20 cellular contexts compared by ENCODE assay signal in genomic region chr10:71827828-71828227, GRCh38.
"Had no signal": no experiment of that assay in that cellular context is flagged by ENCODE, and none has a peak within 500 bp of the region (broad histone marks: within the 10 kb centered on the region; RNA-seq: fewer than 3 reads in every experiment).

No MANE protein-coding gene starts in this region.

- H3K9me3 ChIP-seq: esophagus squamous epithelium, gastroesophageal sphincter, pancreas, testis, tibial nerve had no signal

- ATAC-seq: gastroesophageal sphincter; natural killer cell; pancreas; right cardiac atrium; stimulated activated naive B cell treated with anti-CD40 and anti-IgM and Interleukin-4, amounts not matched to agents 10 μg/mL and 1 μg/mL and 100 μg/mL, for 72 hours; stimulated activated naive CD8-positive, alpha-beta T cell treated with anti-CD3 and anti-CD28 coated beads, Interleukin-15, amount 100 ng/mL, for 72 hours had no signal

- FAIRE-seq: endometrium, pancreas had no signal

- H3K9ac ChIP-seq: neural progenitor cell had no signal

- H3K4me2 ChIP-seq: neural progenitor cell had no signal

- H3K27me3 ChIP-seq: esophagus squamous epithelium, gastroesophageal sphincter, neural progenitor cell, pancreas, testis, tibial nerve had no signal

- H3K27ac ChIP-seq: coronary artery, esophagus squamous epithelium, gastroesophageal sphincter, neural progenitor cell, pancreas, testis, tibial nerve had no signal

- H3K4me3 ChIP-seq: coronary artery, esophagus squamous epithelium, gastroesophageal sphincter, neural progenitor cell, pancreas, testis, tibial nerve had no signal

- H3K4me1 ChIP-seq: neural progenitor cell, pancreas, testis had no signal

- DNase-seq: central memory CD4-positive, alpha-beta T cell; effector memory CD4-positive, alpha-beta T cell; esophagus squamous epithelium; foreskin fibroblast; hippocampal formation; mammary epithelial cell; natural killer cell; occipital lobe; pancreas; right cardiac atrium; stimulated activated CD4-positive, alpha-beta T cell treated with anti-CD3 and anti-CD28 coated beads, Interleukin-2, amount 100 ng/mL, for 24 hours; stimulated activated CD4-positive, alpha-beta T cell treated with anti-CD3 and anti-CD28 coated beads, Interleukin-4, amount 100 ng/mL, for 4 hours; stimulated activated naive B cell treated with anti-CD40 and anti-IgM and Interleukin-4, amounts not matched to agents 10 μg/mL and 1 μg/mL and 100 μg/mL, for 72 hours; stimulated activated naive CD8-positive, alpha-beta T cell treated with anti-CD3 and anti-CD28 coated beads, Interleukin-15, amount 100 ng/mL, for 72 hours; testis had no signal

- H3K36me3 ChIP-seq: neural progenitor cell had no signal

- H2AFZ ChIP-seq: neural progenitor cell had no signal
